In the genomic region with DNA sequence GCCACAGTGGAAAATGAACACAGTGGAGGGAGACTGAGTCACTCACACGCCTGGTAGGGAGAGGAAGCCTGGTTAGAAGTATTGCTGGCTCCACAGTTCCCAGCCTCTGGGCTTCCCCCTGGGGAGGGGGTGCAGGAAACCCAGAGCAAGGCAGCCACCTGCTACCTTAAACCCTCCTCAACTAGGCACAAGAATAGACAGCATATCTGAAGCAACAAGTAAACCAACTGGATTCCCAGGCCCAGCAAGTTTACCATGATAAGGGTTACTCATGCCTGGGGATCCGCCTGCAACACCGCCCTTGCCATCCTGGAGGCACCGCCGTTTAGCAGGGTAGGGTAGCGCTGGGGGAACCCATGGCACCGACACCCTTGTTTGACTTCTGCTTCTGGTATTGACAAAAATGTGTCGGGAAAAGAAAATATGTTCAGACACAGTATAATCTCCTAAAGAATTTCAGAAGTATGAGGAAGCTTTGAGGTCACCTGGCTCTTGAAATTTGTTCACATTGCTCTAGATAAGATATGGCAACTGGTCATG, we compare ENCODE assay signal across 1 cellular context.
TF ChIP-seq lines count a peak whose summit lies in the region.

No MANE protein-coding gene starts in this region.

TF ChIP-seq in GM23338, 12 proteins besides CTCF, POLR2A, EP300 and RAD21:
- TF ChIP-seq, protein P1, sequence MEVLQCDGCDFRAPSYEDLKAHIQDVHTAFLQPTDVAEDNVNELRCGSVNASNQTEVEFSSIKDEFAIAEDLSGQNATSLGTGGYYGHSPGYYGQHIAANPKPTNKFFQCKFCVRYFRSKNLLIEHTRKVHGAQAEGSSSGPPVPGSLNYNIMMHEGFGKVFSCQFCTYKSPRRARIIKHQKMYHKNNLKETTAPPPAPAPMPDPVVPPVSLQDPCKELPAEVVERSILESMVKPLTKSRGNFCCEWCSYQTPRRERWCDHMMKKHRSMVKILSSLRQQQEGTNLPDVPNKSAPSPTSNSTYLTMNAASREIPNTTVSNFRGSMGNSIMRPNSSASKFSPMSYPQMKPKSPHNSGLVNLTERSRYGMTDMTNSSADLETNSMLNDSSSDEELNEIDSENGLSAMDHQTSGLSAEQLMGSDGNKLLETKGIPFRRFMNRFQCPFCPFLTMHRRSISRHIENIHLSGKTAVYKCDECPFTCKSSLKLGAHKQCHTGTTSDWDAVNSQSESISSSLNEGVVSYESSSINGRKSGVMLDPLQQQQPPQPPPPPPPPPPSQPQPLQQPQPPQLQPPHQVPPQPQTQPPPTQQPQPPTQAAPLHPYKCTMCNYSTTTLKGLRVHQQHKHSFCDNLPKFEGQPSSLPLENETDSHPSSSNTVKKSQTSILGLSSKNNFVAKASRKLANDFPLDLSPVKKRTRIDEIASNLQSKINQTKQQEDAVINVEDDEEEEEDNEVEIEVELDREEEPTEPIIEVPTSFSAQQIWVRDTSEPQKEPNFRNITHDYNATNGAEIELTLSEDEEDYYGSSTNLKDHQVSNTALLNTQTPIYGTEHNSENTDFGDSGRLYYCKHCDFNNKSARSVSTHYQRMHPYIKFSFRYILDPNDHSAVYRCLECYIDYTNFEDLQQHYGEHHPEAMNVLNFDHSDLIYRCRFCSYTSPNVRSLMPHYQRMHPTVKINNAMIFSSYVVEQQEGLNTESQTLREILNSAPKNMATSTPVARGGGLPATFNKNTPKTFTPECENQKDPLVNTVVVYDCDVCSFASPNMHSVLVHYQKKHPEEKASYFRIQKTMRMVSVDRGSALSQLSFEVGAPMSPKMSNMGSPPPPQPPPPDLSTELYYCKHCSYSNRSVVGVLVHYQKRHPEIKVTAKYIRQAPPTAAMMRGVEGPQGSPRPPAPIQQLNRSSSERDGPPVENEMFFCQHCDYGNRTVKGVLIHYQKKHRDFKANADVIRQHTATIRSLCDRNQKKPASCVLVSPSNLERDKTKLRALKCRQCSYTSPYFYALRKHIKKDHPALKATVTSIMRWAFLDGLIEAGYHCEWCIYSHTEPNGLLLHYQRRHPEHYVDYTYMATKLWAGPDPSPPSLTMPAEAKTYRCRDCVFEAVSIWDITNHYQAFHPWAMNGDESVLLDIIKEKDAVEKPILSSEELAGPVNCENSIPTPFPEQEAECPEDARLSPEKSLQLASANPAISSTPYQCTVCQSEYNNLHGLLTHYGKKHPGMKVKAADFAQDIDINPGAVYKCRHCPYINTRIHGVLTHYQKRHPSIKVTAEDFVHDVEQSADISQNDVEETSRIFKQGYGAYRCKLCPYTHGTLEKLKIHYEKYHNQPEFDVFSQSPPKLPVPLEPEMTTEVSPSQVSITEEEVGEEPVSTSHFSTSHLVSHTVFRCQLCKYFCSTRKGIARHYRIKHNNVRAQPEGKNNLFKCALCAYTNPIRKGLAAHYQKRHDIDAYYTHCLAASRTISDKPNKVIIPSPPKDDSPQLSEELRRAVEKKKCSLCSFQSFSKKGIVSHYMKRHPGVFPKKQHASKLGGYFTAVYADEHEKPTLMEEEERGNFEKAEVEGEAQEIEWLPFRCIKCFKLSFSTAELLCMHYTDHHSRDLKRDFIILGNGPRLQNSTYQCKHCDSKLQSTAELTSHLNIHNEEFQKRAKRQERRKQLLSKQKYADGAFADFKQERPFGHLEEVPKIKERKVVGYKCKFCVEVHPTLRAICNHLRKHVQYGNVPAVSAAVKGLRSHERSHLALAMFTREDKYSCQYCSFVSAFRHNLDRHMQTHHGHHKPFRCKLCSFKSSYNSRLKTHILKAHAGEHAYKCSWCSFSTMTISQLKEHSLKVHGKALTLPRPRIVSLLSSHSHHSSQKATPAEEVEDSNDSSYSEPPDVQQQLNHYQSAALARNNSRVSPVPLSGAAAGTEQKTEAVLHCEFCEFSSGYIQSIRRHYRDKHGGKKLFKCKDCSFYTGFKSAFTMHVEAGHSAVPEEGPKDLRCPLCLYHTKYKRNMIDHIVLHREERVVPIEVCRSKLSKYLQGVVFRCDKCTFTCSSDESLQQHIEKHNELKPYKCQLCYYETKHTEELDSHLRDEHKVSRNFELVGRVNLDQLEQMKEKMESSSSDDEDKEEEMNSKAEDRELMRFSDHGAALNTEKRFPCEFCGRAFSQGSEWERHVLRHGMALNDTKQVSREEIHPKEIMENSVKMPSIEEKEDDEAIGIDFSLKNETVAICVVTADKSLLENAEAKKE (CRISPR knock-in tag; IDR thresholded peaks at IDR 0.05), result no peak
- TF ChIP-seq POLR2AphosphoS5 (IDR thresholded peaks at IDR 0.05; ENCODE audit: low read depth) (no peak), EZH2phosphoT487 (IDR thresholded peaks at IDR 0.05; ENCODE audit: unreplicated experiment) (no peak), EZH2 (IDR thresholded peaks at IDR 0.05; ENCODE audit: low read depth, unreplicated experiment) (no peak), NANOG (IDR thresholded peaks at IDR 0.05; ENCODE audit: borderline replicate concordance) (no peak), CREB1 (CRISPR knock-in tag; IDR thresholded peaks at IDR 0.05; ENCODE audit: low read depth) (no peak), ZNF331 (CRISPR knock-in tag; IDR thresholded peaks at IDR 0.05; ENCODE audit: low read depth) (no peak), STAT1 (IDR thresholded peaks at IDR 0.05; ENCODE audit: unreplicated experiment) (no peak), JUNB (IDR thresholded peaks at IDR 0.05; ENCODE audit: unreplicated experiment) (no peak), ZNF114 (CRISPR knock-in tag; IDR thresholded peaks at IDR 0.05) (no peak)
- TF ChIP-seq, protein P2, sequence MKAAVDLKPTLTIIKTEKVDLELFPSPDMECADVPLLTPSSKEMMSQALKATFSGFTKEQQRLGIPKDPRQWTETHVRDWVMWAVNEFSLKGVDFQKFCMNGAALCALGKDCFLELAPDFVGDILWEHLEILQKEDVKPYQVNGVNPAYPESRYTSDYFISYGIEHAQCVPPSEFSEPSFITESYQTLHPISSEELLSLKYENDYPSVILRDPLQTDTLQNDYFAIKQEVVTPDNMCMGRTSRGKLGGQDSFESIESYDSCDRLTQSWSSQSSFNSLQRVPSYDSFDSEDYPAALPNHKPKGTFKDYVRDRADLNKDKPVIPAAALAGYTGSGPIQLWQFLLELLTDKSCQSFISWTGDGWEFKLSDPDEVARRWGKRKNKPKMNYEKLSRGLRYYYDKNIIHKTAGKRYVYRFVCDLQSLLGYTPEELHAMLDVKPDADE (IDR thresholded peaks at IDR 0.05), result no peak
- TF ChIP-seq, protein P3, sequence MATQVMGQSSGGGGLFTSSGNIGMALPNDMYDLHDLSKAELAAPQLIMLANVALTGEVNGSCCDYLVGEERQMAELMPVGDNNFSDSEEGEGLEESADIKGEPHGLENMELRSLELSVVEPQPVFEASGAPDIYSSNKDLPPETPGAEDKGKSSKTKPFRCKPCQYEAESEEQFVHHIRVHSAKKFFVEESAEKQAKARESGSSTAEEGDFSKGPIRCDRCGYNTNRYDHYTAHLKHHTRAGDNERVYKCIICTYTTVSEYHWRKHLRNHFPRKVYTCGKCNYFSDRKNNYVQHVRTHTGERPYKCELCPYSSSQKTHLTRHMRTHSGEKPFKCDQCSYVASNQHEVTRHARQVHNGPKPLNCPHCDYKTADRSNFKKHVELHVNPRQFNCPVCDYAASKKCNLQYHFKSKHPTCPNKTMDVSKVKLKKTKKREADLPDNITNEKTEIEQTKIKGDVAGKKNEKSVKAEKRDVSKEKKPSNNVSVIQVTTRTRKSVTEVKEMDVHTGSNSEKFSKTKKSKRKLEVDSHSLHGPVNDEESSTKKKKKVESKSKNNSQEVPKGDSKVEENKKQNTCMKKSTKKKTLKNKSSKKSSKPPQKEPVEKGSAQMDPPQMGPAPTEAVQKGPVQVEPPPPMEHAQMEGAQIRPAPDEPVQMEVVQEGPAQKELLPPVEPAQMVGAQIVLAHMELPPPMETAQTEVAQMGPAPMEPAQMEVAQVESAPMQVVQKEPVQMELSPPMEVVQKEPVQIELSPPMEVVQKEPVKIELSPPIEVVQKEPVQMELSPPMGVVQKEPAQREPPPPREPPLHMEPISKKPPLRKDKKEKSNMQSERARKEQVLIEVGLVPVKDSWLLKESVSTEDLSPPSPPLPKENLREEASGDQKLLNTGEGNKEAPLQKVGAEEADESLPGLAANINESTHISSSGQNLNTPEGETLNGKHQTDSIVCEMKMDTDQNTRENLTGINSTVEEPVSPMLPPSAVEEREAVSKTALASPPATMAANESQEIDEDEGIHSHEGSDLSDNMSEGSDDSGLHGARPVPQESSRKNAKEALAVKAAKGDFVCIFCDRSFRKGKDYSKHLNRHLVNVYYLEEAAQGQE (IDR thresholded peaks at IDR 0.05; ENCODE audit: unreplicated experiment), result no peak
